22 cellular contexts compared by ENCODE assay signal in the genomic region with DNA sequence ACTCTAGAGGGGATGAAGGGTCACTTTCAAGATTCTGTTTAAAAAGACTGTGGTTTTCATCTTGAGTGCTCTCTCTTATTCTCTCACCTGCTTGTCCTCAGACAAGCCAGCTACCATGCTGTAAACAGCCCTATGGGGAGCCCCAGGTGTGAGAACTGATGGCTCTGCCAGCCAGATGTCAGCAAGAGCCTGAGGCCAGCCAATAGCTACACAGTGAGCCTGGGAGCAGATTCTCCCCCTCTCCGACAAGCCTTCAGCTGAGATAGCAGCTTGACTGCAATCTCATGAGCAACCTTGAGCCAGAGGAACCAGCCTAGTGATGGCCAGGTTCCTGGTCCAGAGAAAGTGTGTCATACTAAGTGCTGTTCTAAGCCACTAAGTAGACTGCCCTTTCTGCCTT.
DNase-seq lines count a peak whose midpoint lies in the region; ATAC-seq, FAIRE-seq and TF ChIP-seq lines count a peak whose summit lies in the region.
"Had no signal": no experiment of that assay in that cellular context is flagged by ENCODE, and none has a peak within 500 bp of the region (broad histone marks: within the 10 kb centered on the region; RNA-seq: fewer than 3 reads in every experiment).

No MANE protein-coding gene starts in this region.

- H3F3A ChIP-seq in Loucy (ENCODE audit: low read depth) = no peaks in the 10 kb centered on the region

- no peak for TF ChIP-seq EP300 in A549 (IDR thresholded peaks at IDR 0.05)

- no peaks in the 10 kb centered on the region for H3K9me3 ChIP-seq in A549
- H3K9me3 ChIP-seq in Loucy (ENCODE audit: insufficient read depth, low read depth, low read length) = no peaks in the 10 kb centered on the region
- no peaks in the 10 kb centered on the region for H3K9me3 ChIP-seq in left ventricle myocardium inferior (replicated peaks)
- H3K9me3 ChIP-seq: breast epithelium, esophagus squamous epithelium, upper lobe of left lung had no signal

- no peaks in the 10 kb centered on the region for H3K9me2 ChIP-seq in Loucy (replicated peaks; ENCODE audit: low read depth, low read length)

- TF ChIP-seq POLR2A in A549 (IDR thresholded peaks at IDR 0.05; ENCODE audit: low read length) = no peak

- H2AFZ ChIP-seq in Loucy (ENCODE audit: low read length) = peak overlapping the region; percentile 65; the same call in 1 of the 2 replicates

- no peaks in the 10 kb centered on the region for H3K9me3 Mint-ChIP-seq in T-cell
- H3K9me3 Mint-ChIP-seq in naive thymus-derived CD8-positive, alpha-beta T cell = no peaks in the 10 kb centered on the region
- H3K9me3 Mint-ChIP-seq: activated CD4-positive, alpha-beta memory T cell treated with anti-CD3 and anti-CD28 coated beads, Interleukin-2, amount 10 ng/mL, durations not matched to agents 7 days and 5 days; activated naive CD4-positive, alpha-beta T cell treated with anti-CD3 and anti-CD28 coated beads, Interleukin-2, amount 50 U/mL, for 72 hours; activated T-cell treated with anti-CD3 and anti-CD28 coated beads, Interleukin-2, amount 50 U/mL, for 4 hours; CD4-positive, CD25-positive, alpha-beta regulatory T cell had no signal

- no peak for DNase-seq in A549 (ENCODE audit: low read depth in 1 of 2, low spot score in 1 of 2)
- DNase-seq in NCI-H510A (lab: John Stamatoyannopoulos, UW) = peak; percentile 39
- DNase-seq in left ventricle myocardium inferior = peak; percentile 25
- DNase-seq in T-cell = no peak
- DNase-seq in naive thymus-derived CD8-positive, alpha-beta T cell = no peak
- DNase-seq: ACHN; activated CD4-positive, alpha-beta memory T cell treated with anti-CD3 and anti-CD28 coated beads, Interleukin-2, amount 10 ng/mL, durations not matched to agents 7 days and 5 days; activated T-cell treated with anti-CD3 and anti-CD28 coated beads, Interleukin-2, amount 50 U/mL, for 4 hours; CD4-positive, CD25-positive, alpha-beta regulatory T cell; esophagus squamous epithelium; midbrain; NCI-H2081 treated with DMSO at 0.1 percent for 48 hours; NK-92 treated with Interleukin-12 subunit alpha and Interleukin-12 subunit beta, amount 100 ng/mL, for 24 hours; retina; stimulated activated naive CD8-positive, alpha-beta T cell treated with anti-CD3 and anti-CD28 coated beads, Interleukin-15, Interleukin-2, amounts not matched to agents 100 U/mL and 50 U/mL, for 24 hours; upper lobe of left lung had no signal

- no peak for TF ChIP-seq RAD21 in A549 (conservative IDR thresholded peaks at IDR 0.05 in 1 of 2, IDR thresholded peaks at IDR 0.05 in 1 of 2)

- intact Hi-C loops in left ventricle myocardium inferior (cut with micrococcal nuclease) = no loop called here

- H3K27me3 ChIP-seq in Loucy (ENCODE audit: insufficient read depth, low read length, poor library complexity, severe bottlenecking) (no peaks in the 10 kb centered on the region), left ventricle myocardium inferior (ENCODE audit: low read depth) (no peaks in the 10 kb centered on the region)
- H3K27me3 ChIP-seq: breast epithelium, esophagus squamous epithelium, upper lobe of left lung had no signal

- H3K4me1 ChIP-seq in A549 = peaks cover 29% of the 10 kb centered on the region
- peaks cover 6% of the 10 kb centered on the region for H3K4me1 ChIP-seq in Loucy (ENCODE audit: insufficient read depth, low read length, poor library complexity, severe bottlenecking)
- H3K4me1 ChIP-seq in left ventricle myocardium inferior = peaks cover 19% of the 10 kb centered on the region
- H3K4me1 ChIP-seq: breast epithelium, upper lobe of left lung had no signal

- H3K36me3 ChIP-seq in Loucy (ENCODE audit: insufficient read depth, low read length) = no peaks in the 10 kb centered on the region
- no peaks in the 10 kb centered on the region for H3K36me3 ChIP-seq in left ventricle myocardium inferior
- H3K36me3 ChIP-seq: breast epithelium, esophagus squamous epithelium, upper lobe of left lung had no signal

- ATAC-seq in A549 = no peak
- no peak for ATAC-seq in T-cell (replicated peaks in 1 of 4)
- ATAC-seq in GM21390 (IDR thresholded peaks at IDR 0.05; ENCODE audit: unreplicated experiment) = no peak
- no peak for ATAC-seq in HG03342 (IDR thresholded peaks at IDR 0.05; ENCODE audit: unreplicated experiment)
- no peak for ATAC-seq in naive thymus-derived CD8-positive, alpha-beta T cell
- ATAC-seq: activated naive CD4-positive, alpha-beta T cell treated with anti-CD3 and anti-CD28 coated beads, Interleukin-2, amount 50 U/mL, for 72 hours; activated T-cell treated with anti-CD3 and anti-CD28 coated beads, Interleukin-2, amount 50 U/mL, for 4 hours; stimulated activated naive CD8-positive, alpha-beta T cell treated with anti-CD3 and anti-CD28 coated beads, Interleukin-15, Interleukin-2, amounts not matched to agents 100 U/mL and 50 U/mL, for 24 hours had no signal

- H3K4me3 Mint-ChIP-seq in T-cell = no peak overlapping the region
- no peak overlapping the region for H3K4me3 Mint-ChIP-seq in naive thymus-derived CD8-positive, alpha-beta T cell
- H3K4me3 Mint-ChIP-seq: activated CD4-positive, alpha-beta memory T cell treated with anti-CD3 and anti-CD28 coated beads, Interleukin-2, amount 10 ng/mL, durations not matched to agents 7 days and 5 days; activated T-cell treated with anti-CD3 and anti-CD28 coated beads, Interleukin-2, amount 50 U/mL, for 4 hours had no signal

- no peaks in the 10 kb centered on the region for H3K27me3 Mint-ChIP-seq in T-cell
- peaks cover 0 to 7% (median 0%) of the 10 kb centered on the region in 5 donors for H3K27me3 Mint-ChIP-seq in naive thymus-derived CD8-positive, alpha-beta T cell
- H3K27me3 Mint-ChIP-seq: CD4-positive, CD25-positive, alpha-beta regulatory T cell had no signal

- H4K20me1 ChIP-seq in Loucy (ENCODE audit: insufficient read depth, low read length, poor library complexity, severe bottlenecking) = no peaks in the 10 kb centered on the region

- no peak for TF ChIP-seq CTCF in A549 (IDR thresholded peaks at IDR 0.05)
- TF ChIP-seq CTCF in Loucy (conservative IDR thresholded peaks at IDR 0.05; ENCODE audit: low read length) = no peak
- TF ChIP-seq CTCF in left ventricle myocardium inferior (IDR thresholded peaks at IDR 0.05; ENCODE audit: borderline replicate concordance) = no peak

- POLR2A ChIA-PET in A549 (lab: Yijun Ruan, JAX) (no interaction called here), T-cell (lab: Charles Lee) (no interaction called here)
- POLR2A ChIA-PET in naive thymus-derived CD8-positive, alpha-beta T cell (lab: Charles Lee) = no interaction called here

- no peaks in the 10 kb centered on the region for H3K4me1 Mint-ChIP-seq in T-cell
- H3K4me1 Mint-ChIP-seq in naive thymus-derived CD8-positive, alpha-beta T cell = no peaks in the 10 kb centered on the region
- H3K4me1 Mint-ChIP-seq: activated CD4-positive, alpha-beta memory T cell treated with anti-CD3 and anti-CD28 coated beads, Interleukin-2, amount 10 ng/mL, durations not matched to agents 7 days and 5 days; CD4-positive, CD25-positive, alpha-beta regulatory T cell had no signal

- H3K9ac ChIP-seq in Loucy (ENCODE audit: low read depth, low read length, poor library complexity, severe bottlenecking) = no peak overlapping the region

- H3K27ac ChIP-seq in A549 (peak overlapping the region; percentile 71; a peak in 5 of 6 replicates), left ventricle myocardium inferior (replicated peaks) (no peak overlapping the region)
- H3K27ac ChIP-seq: breast epithelium, upper lobe of left lung had no signal

- peak overlapping the region; percentile 57 for H3K4me2 ChIP-seq in A549
- no peak overlapping the region for H3K4me2 ChIP-seq in Loucy (ENCODE audit: low read depth, low read length, poor library complexity, severe bottlenecking)

- no peak overlapping the region for H3K4me3 ChIP-seq in A549
- H3K4me3 ChIP-seq in Loucy (ENCODE audit: low read length, poor library complexity, severe bottlenecking) = no peak overlapping the region
- H3K4me3 ChIP-seq in left ventricle myocardium inferior = no peak overlapping the region
- H3K4me3 ChIP-seq: breast epithelium, esophagus squamous epithelium, upper lobe of left lung had no signal

- CTCF ChIA-PET in A549 (lab: Yijun Ruan, JAX) (interaction anchor here (1.7 kb wide), 1 partner anchor 11 kb away, joined by 4 read pairs; no protein-coding TSS in a partner anchor), T-cell (lab: Charles Lee) (interaction anchor here in 1 of 2 donors (0.6 kb wide), 1 partner anchor 236 kb away, joined by 8 read pairs; no protein-coding TSS in a partner anchor)

- no CpG with 5 or more reads among the region's 1 CpG for WGBS in A549 (ENCODE audit: missing lambda C conversion rate)

- H3K79me2 ChIP-seq in Loucy (ENCODE audit: insufficient read depth, low read length) = no peaks in the 10 kb centered on the region

- H3K36me3 Mint-ChIP-seq in T-cell = no peaks in the 10 kb centered on the region
- no peaks in the 10 kb centered on the region for H3K36me3 Mint-ChIP-seq in naive thymus-derived CD8-positive, alpha-beta T cell
- H3K36me3 Mint-ChIP-seq: activated naive CD4-positive, alpha-beta T cell treated with anti-CD3 and anti-CD28 coated beads, Interleukin-2, amount 50 U/mL, for 72 hours; CD4-positive, CD25-positive, alpha-beta regulatory T cell had no signal

- H3K27ac Mint-ChIP-seq in T-cell = no peak overlapping the region
- H3K27ac Mint-ChIP-seq in naive thymus-derived CD8-positive, alpha-beta T cell = no peak overlapping the region
- H3K27ac Mint-ChIP-seq: activated CD4-positive, alpha-beta memory T cell treated with anti-CD3 and anti-CD28 coated beads, Interleukin-2, amount 10 ng/mL, durations not matched to agents 7 days and 5 days; activated naive CD4-positive, alpha-beta T cell treated with anti-CD3 and anti-CD28 coated beads, Interleukin-2, amount 50 U/mL, for 72 hours had no signal

- no peak for FAIRE-seq in A549 (lab: Jason Lieb, UNC)
- FAIRE-seq: islet of Langerhans had no signal

TF ChIP-seq in A549, 52 proteins besides CTCF, POLR2A, EP300 and RAD21 (continues in another document):
- TF ChIP-seq SREBF2 (IDR thresholded peaks at IDR 0.05) (no peak), KDM5A (IDR thresholded peaks at IDR 0.05) (no peak), HOXB5 (CRISPR knock-in tag; IDR thresholded peaks at IDR 0.05) (no peak), EHMT2 (IDR thresholded peaks at IDR 0.05; ENCODE audit: low read depth) (no peak)
- TF ChIP-seq, protein P1, sequence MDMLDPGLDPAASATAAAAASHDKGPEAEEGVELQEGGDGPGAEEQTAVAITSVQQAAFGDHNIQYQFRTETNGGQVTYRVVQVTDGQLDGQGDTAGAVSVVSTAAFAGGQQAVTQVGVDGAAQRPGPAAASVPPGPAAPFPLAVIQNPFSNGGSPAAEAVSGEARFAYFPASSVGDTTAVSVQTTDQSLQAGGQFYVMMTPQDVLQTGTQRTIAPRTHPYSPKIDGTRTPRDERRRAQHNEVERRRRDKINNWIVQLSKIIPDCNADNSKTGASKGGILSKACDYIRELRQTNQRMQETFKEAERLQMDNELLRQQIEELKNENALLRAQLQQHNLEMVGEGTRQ (IDR thresholded peaks at IDR 0.05) = no peak
- TF ChIP-seq, protein P2, sequence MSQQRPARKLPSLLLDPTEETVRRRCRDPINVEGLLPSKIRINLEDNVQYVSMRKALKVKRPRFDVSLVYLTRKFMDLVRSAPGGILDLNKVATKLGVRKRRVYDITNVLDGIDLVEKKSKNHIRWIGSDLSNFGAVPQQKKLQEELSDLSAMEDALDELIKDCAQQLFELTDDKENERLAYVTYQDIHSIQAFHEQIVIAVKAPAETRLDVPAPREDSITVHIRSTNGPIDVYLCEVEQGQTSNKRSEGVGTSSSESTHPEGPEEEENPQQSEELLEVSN (IDR thresholded peaks at IDR 0.05; ENCODE audit: borderline replicate concordance, low read depth) = no peak

Comparison
In these comparisons a context has a peak if more than half of its experiments do, and no peak if none do; other contexts are left out.
1. DNase-seq: peak in NCI-H510A (single experiment) and left ventricle myocardium inferior (single experiment); none in A549 (0 of 2), T-cell (0 of 34) and naive thymus-derived CD8-positive, alpha-beta T cell (0 of 10).